ENCODE assay signal across 1 cellular context in the genomic region with DNA sequence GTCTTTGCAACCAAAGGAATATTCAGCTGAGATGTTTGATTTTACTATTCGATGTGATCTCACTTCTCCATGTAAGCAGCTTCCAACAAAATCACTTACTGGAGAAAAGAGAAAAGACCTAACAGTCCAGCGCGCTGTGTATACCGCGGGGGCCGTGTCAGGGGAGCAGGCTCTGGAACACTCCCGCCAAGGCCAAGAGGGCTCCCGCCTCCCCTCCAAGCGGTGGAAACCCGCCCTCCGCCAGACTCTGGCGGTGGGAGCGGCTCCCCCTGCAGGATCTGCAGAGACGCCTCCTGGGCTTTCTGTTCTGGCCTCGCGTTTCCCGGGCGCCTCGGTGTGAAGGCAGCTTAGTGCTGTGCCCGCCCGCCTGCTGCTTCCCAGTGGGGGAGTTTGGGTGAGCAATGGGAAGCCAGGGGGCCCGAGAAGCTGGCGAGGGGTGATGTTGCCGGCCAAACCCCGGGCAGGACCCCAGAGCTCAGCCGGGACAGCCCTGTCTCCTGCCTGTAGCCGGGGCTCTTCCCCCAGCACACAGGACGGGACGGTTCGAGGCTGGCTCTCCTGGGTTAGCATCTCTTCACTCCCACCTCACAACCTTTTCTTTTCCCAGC.
TF ChIP-seq lines count a peak whose summit lies in the region.

No MANE protein-coding gene starts in this region.

TF ChIP-seq in HepG2, 621 proteins besides CTCF, POLR2A, EP300 and RAD21 (continued from another document and continues in another):
- TF ChIP-seq, protein P1, sequence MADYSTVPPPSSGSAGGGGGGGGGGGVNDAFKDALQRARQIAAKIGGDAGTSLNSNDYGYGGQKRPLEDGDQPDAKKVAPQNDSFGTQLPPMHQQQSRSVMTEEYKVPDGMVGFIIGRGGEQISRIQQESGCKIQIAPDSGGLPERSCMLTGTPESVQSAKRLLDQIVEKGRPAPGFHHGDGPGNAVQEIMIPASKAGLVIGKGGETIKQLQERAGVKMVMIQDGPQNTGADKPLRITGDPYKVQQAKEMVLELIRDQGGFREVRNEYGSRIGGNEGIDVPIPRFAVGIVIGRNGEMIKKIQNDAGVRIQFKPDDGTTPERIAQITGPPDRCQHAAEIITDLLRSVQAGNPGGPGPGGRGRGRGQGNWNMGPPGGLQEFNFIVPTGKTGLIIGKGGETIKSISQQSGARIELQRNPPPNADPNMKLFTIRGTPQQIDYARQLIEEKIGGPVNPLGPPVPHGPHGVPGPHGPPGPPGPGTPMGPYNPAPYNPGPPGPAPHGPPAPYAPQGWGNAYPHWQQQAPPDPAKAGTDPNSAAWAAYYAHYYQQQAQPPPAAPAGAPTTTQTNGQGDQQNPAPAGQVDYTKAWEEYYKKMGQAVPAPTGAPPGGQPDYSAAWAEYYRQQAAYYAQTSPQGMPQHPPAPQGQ (CRISPR knock-in tag; IDR thresholded peaks at IDR 0.05; ENCODE audit: borderline replicate concordance), result no peak
- TF ChIP-seq ZC3H13 (CRISPR knock-in tag; IDR thresholded peaks at IDR 0.05) (no peak), SOX13 (IDR thresholded peaks at IDR 0.05) (no peak), SOX13 (CRISPR knock-in tag; conservative IDR thresholded peaks at IDR 0.05 in 1 of 2, IDR thresholded peaks at IDR 0.05 in 1 of 2) (peak in 1 of 2 experiments; percentile 32; a peak in 1 of 4 replicates), ZNF460 (CRISPR knock-in tag; IDR thresholded peaks at IDR 0.05; ENCODE audit: borderline replicate concordance) (no peak), TCF12 (IDR thresholded peaks at IDR 0.05) (no peak), TCF12 (CRISPR knock-in tag; IDR thresholded peaks at IDR 0.05) (no peak), ZNF644 (CRISPR knock-in tag; IDR thresholded peaks at IDR 0.05; ENCODE audit: low read depth) (no peak), RBM39 (IDR thresholded peaks at IDR 0.05; ENCODE audit: low read depth, low read length, poor library complexity, severe bottlenecking) (peak; percentile 60), ATM (IDR thresholded peaks at IDR 0.05; ENCODE audit: borderline replicate concordance) (no peak), ZNF839 (CRISPR knock-in tag; IDR thresholded peaks at IDR 0.05; ENCODE audit: borderline replicate concordance) (no peak), HMG20A (CRISPR knock-in tag; IDR thresholded peaks at IDR 0.05; ENCODE audit: borderline replicate concordance) (no peak), KAT7 (CRISPR knock-in tag; IDR thresholded peaks at IDR 0.05; ENCODE audit: borderline replicate concordance) (no peak), ZMYM2 (CRISPR knock-in tag; IDR thresholded peaks at IDR 0.05) (no peak), ZFP37 (CRISPR knock-in tag; IDR thresholded peaks at IDR 0.05; ENCODE audit: borderline replicate concordance) (no peak), POLR2AphosphoS5 (IDR thresholded peaks at IDR 0.05; ENCODE audit: low read depth, low read length) (no peak), ARNT2 (CRISPR knock-in tag; IDR thresholded peaks at IDR 0.05; ENCODE audit: low read depth) (0 out of 2 replicates have a peak, but pooled peaks have one; percentile 26), SP140L (CRISPR knock-in tag; IDR thresholded peaks at IDR 0.05; ENCODE audit: borderline replicate concordance) (no peak), CBX2 (IDR thresholded peaks at IDR 0.05; ENCODE audit: low read depth, low read length) (no peak), CBX2 (CRISPR knock-in tag; IDR thresholded peaks at IDR 0.05; ENCODE audit: low read depth) (no peak), KAT8 (CRISPR knock-in tag; IDR thresholded peaks at IDR 0.05) (peak; percentile 48; the same call in 1 of the 2 replicates), ESRRA (CRISPR knock-in tag; IDR thresholded peaks at IDR 0.05; ENCODE audit: low read depth) (no peak), HIVEP1 (CRISPR knock-in tag; IDR thresholded peaks at IDR 0.05) (no peak), MAFF (IDR thresholded peaks at IDR 0.05; ENCODE audit: low read depth, low read length) (no peak), ZSCAN22 (CRISPR knock-in tag; IDR thresholded peaks at IDR 0.05) (no peak), ZFX (CRISPR knock-in tag; IDR thresholded peaks at IDR 0.05; ENCODE audit: low read depth) (peak; percentile 41; the same call in 1 of the 2 replicates), ZFP90 (CRISPR knock-in tag; IDR thresholded peaks at IDR 0.05; ENCODE audit: borderline replicate concordance) (no peak), IKZF1 (IDR thresholded peaks at IDR 0.05) (no peak), EHMT2 (IDR thresholded peaks at IDR 0.05; ENCODE audit: borderline replicate concordance, low read depth, low read length) (no peak)
- TF ChIP-seq, protein P2, sequence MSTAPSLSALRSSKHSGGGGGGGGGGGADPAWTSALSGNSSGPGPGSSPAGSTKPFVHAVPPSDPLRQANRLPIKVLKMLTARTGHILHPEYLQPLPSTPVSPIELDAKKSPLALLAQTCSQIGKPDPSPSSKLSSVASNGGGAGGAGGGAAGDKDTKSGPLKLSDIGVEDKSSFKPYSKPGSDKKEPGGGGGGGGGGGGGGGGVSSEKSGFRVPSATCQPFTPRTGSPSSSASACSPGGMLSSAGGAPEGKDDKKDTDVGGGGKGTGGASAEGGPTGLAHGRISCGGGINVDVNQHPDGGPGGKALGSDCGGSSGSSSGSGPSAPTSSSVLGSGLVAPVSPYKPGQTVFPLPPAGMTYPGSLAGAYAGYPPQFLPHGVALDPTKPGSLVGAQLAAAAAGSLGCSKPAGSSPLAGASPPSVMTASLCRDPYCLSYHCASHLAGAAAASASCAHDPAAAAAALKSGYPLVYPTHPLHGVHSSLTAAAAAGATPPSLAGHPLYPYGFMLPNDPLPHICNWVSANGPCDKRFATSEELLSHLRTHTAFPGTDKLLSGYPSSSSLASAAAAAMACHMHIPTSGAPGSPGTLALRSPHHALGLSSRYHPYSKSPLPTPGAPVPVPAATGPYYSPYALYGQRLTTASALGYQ (CRISPR knock-in tag; IDR thresholded peaks at IDR 0.05), result no peak
- TF ChIP-seq, protein P3, sequence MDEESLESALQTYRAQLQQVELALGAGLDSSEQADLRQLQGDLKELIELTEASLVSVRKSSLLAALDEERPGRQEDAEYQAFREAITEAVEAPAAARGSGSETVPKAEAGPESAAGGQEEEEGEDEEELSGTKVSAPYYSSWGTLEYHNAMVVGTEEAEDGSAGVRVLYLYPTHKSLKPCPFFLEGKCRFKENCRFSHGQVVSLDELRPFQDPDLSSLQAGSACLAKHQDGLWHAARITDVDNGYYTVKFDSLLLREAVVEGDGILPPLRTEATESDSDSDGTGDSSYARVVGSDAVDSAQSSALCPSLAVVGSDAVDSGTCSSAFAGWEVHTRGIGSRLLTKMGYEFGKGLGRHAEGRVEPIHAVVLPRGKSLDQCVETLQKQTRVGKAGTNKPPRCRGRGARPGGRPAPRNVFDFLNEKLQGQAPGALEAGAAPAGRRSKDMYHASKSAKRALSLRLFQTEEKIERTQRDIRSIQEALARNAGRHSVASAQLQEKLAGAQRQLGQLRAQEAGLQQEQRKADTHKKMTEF (CRISPR knock-in tag; IDR thresholded peaks at IDR 0.05), result peak; percentile 43; the same call in 1 of the 2 replicates
- TF ChIP-seq, protein P4, sequence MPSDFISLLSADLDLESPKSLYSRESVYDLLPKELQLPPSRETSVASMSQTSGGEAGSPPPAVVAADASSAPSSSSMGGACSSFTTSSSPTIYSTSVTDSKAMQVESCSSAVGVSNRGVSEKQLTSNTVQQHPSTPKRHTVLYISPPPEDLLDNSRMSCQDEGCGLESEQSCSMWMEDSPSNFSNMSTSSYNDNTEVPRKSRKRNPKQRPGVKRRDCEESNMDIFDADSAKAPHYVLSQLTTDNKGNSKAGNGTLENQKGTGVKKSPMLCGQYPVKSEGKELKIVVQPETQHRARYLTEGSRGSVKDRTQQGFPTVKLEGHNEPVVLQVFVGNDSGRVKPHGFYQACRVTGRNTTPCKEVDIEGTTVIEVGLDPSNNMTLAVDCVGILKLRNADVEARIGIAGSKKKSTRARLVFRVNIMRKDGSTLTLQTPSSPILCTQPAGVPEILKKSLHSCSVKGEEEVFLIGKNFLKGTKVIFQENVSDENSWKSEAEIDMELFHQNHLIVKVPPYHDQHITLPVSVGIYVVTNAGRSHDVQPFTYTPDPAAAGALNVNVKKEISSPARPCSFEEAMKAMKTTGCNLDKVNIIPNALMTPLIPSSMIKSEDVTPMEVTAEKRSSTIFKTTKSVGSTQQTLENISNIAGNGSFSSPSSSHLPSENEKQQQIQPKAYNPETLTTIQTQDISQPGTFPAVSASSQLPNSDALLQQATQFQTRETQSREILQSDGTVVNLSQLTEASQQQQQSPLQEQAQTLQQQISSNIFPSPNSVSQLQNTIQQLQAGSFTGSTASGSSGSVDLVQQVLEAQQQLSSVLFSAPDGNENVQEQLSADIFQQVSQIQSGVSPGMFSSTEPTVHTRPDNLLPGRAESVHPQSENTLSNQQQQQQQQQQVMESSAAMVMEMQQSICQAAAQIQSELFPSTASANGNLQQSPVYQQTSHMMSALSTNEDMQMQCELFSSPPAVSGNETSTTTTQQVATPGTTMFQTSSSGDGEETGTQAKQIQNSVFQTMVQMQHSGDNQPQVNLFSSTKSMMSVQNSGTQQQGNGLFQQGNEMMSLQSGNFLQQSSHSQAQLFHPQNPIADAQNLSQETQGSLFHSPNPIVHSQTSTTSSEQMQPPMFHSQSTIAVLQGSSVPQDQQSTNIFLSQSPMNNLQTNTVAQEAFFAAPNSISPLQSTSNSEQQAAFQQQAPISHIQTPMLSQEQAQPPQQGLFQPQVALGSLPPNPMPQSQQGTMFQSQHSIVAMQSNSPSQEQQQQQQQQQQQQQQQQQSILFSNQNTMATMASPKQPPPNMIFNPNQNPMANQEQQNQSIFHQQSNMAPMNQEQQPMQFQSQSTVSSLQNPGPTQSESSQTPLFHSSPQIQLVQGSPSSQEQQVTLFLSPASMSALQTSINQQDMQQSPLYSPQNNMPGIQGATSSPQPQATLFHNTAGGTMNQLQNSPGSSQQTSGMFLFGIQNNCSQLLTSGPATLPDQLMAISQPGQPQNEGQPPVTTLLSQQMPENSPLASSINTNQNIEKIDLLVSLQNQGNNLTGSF (CRISPR knock-in tag; IDR thresholded peaks at IDR 0.05), result no peak
- TF ChIP-seq, protein P5, sequence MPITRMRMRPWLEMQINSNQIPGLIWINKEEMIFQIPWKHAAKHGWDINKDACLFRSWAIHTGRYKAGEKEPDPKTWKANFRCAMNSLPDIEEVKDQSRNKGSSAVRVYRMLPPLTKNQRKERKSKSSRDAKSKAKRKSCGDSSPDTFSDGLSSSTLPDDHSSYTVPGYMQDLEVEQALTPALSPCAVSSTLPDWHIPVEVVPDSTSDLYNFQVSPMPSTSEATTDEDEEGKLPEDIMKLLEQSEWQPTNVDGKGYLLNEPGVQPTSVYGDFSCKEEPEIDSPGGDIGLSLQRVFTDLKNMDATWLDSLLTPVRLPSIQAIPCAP (CRISPR knock-in tag; IDR thresholded peaks at IDR 0.05; ENCODE audit: low read depth), result no peak
- TF ChIP-seq, protein P6, sequence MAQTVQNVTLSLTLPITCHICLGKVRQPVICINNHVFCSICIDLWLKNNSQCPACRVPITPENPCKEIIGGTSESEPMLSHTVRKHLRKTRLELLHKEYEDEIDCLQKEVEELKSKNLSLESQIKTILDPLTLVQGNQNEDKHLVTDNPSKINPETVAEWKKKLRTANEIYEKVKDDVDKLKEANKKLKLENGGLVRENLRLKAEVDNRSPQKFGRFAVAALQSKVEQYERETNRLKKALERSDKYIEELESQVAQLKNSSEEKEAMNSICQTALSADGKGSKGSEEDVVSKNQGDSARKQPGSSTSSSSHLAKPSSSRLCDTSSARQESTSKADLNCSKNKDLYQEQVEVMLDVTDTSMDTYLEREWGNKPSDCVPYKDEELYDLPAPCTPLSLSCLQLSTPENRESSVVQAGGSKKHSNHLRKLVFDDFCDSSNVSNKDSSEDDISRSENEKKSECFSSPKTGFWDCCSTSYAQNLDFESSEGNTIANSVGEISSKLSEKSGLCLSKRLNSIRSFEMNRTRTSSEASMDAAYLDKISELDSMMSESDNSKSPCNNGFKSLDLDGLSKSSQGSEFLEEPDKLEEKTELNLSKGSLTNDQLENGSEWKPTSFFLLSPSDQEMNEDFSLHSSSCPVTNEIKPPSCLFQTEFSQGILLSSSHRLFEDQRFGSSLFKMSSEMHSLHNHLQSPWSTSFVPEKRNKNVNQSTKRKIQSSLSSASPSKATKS (CRISPR knock-in tag; IDR thresholded peaks at IDR 0.05), result no peak
- TF ChIP-seq, protein P7, sequence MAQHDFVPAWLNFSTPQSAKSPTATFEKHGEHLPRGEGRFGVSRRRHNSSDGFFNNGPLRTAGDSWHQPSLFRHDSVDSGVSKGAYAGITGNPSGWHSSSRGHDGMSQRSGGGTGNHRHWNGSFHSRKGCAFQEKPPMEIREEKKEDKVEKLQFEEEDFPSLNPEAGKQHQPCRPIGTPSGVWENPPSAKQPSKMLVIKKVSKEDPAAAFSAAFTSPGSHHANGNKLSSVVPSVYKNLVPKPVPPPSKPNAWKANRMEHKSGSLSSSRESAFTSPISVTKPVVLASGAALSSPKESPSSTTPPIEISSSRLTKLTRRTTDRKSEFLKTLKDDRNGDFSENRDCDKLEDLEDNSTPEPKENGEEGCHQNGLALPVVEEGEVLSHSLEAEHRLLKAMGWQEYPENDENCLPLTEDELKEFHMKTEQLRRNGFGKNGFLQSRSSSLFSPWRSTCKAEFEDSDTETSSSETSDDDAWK (CRISPR knock-in tag; IDR thresholded peaks at IDR 0.05), result no peak
- TF ChIP-seq, protein P8, sequence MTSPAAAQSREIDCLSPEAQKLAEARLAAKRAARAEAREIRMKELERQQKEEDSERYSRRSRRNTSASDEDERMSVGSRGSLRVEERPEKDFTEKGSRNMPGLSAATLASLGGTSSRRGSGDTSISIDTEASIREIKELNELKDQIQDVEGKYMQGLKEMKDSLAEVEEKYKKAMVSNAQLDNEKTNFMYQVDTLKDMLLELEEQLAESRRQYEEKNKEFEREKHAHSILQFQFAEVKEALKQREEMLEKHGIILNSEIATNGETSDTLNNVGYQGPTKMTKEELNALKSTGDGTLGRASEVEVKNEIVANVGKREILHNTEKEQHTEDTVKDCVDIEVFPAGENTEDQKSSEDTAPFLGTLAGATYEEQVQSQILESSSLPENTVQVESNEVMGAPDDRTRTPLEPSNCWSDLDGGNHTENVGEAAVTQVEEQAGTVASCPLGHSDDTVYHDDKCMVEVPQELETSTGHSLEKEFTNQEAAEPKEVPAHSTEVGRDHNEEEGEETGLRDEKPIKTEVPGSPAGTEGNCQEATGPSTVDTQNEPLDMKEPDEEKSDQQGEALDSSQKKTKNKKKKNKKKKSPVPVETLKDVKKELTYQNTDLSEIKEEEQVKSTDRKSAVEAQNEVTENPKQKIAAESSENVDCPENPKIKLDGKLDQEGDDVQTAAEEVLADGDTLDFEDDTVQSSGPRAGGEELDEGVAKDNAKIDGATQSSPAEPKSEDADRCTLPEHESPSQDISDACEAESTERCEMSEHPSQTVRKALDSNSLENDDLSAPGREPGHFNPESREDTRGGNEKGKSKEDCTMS (CRISPR knock-in tag; conservative IDR thresholded peaks at IDR 0.05), result no peak
- TF ChIP-seq, protein P9, sequence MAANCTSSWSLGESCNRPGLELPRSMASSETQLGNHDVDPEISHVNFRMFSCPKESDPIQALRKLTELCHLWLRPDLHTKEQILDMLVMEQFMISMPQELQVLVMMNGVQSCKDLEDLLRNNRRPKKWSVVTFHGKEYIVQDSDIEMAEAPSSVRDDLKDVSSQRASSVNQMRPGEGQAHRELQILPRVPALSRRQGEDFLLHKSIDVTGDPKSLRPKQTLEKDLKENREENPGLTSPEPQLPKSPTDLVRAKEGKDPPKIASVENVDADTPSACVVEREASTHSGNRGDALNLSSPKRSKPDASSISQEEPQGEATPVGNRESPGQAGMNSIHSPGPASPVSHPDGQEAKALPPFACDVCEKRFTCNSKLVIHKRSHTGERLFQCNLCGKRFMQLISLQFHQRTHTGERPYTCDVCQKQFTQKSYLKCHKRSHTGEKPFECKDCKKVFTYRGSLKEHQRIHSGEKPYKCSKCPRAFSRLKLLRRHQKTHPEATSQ (CRISPR knock-in tag; IDR thresholded peaks at IDR 0.05; ENCODE audit: borderline replicate concordance), result no peak
